Comparison of ENCODE assay signal across 10 cellular contexts in the genomic region with DNA sequence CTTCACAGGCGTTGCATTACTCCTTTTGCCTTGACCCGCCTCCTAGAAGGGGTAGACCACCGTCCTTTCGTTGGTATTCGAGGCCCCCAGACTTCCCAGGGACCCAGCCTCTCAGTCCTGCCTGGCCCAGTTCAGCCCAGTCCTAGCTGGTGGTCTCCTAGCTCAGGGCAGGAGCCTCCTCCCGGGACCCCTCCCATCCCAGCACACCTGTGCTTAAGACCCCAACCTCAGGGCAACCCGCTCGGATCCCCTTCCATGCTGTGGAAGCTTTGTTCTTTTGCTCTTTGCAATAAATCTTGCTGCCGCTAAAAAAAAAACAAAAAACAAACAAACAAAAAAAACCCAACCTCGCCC. TPM values are rescaled to one million over a fixed set of nuclear protein-coding genes. Genes with fewer than 3 reads are reported as not detected.
DNase-seq lines count a peak whose midpoint lies in the region; ATAC-seq and TF ChIP-seq lines count a peak whose summit lies in the region.
"Had no signal": no experiment of that assay in that cellular context is flagged by ENCODE, and none has a peak within 500 bp of the region (broad histone marks: within the 10 kb centered on the region; RNA-seq: fewer than 3 reads in every experiment).

No MANE protein-coding gene starts in this region.

- H3K9me3 ChIP-seq in A673 (ENCODE audit: low read depth, low read length, poor library complexity, severe bottlenecking) (no peaks in the 10 kb centered on the region), HUES48 (ENCODE audit: control insufficient read depth, insufficient read depth, low read length) (no peaks in the 10 kb centered on the region)

- H3K27me3 Mint-ChIP-seq in chondrocyte (ENCODE audit: low read depth) (peaks cover 52% of the 10 kb centered on the region), nephron progenitor cell (ENCODE audit: low read depth, poor library complexity) (peaks cover 96% of the 10 kb centered on the region)

- no TSS peak for BruUV-seq in A673 (replicated peaks; lab: Mats Ljungman, UMichigan)

- no peak for DNase-seq in A673 (ENCODE audit: low spot score)
- no peak for DNase-seq in chondrocyte (ENCODE audit: low spot score)
- DNase-seq in nephron progenitor cell: no peak
- no peak for DNase-seq in COLO668 (lab: John Stamatoyannopoulos, UW; ENCODE audit: unreplicated experiment)
- no peak for DNase-seq in activated CD8-positive, alpha-beta memory T cell treated with anti-CD3 and anti-CD28 coated beads, Interleukin-2, amount 50 U/mL, for 48 hours
- DNase-seq in mucosa of gallbladder (ENCODE audit: low spot score): no peak
- DNase-seq: activated CD8-positive, alpha-beta memory T cell treated with anti-CD3 and anti-CD28 coated beads for 24 hours had no signal

- H3K36me3 ChIP-seq in A673 (ENCODE audit: insufficient read depth, low read length, poor library complexity, severe bottlenecking): no peaks in the 10 kb centered on the region
- no peaks in the 10 kb centered on the region for H3K36me3 ChIP-seq in HUES48 (ENCODE audit: control insufficient read depth, insufficient read depth, low read length)

- H3K36me3 Mint-ChIP-seq in chondrocyte (ENCODE audit: low read depth): no peaks in the 10 kb centered on the region
- no peaks in the 10 kb centered on the region for H3K36me3 Mint-ChIP-seq in nephron progenitor cell (ENCODE audit: low read depth)

- POLR2A ChIA-PET in A673 (lab: Charles Lee; ENCODE audit: low non-redundant PET): no interaction called here

- H3K4me3 ChIP-seq in A673 (ENCODE audit: low read depth, low read length, poor library complexity, severe bottlenecking): peak overlapping the region; percentile 41
- peak overlapping the region; percentile 67 for H3K4me3 ChIP-seq in HUES48 (ENCODE audit: low read depth, low read length)

- no peak for TF ChIP-seq CTCF in A673 (conservative IDR thresholded peaks at IDR 0.05; ENCODE audit: low read depth, low read length)
- no peak for TF ChIP-seq CTCF in chondrocyte (IDR thresholded peaks at IDR 0.05)
- TF ChIP-seq CTCF in nephron progenitor cell (IDR thresholded peaks at IDR 0.05): no peak

- no peak overlapping the region for H3K9ac ChIP-seq in HUES48 (ENCODE audit: low read depth, low read length)

- no peak for ATAC-seq in HG03280 (IDR thresholded peaks at IDR 0.05; ENCODE audit: unreplicated experiment)

- H3K4me3 Mint-ChIP-seq in chondrocyte (ENCODE audit: unreplicated experiment) (peak overlapping the region; percentile 12), nephron progenitor cell (peak overlapping the region; percentile 78)

- CTCF ChIA-PET in A673 (lab: Charles Lee): interaction anchor here (0.6 kb wide), 1 partner anchor 11 kb away, joined by 3 read pairs; no protein-coding TSS in a partner anchor

- H3K9me3 Mint-ChIP-seq in chondrocyte (ENCODE audit: low read depth): no peaks in the 10 kb centered on the region
- H3K9me3 Mint-ChIP-seq in nephron progenitor cell: no peaks in the 10 kb centered on the region

- H3K4me1 Mint-ChIP-seq in chondrocyte (ENCODE audit: low read depth) (peaks cover 20% of the 10 kb centered on the region), nephron progenitor cell (peaks cover 28% of the 10 kb centered on the region)

- no peak overlapping the region for H3K27ac ChIP-seq in A673 (ENCODE audit: low read depth, low read length, poor library complexity, severe bottlenecking)
- no peak overlapping the region for H3K27ac ChIP-seq in HUES48 (ENCODE audit: low read depth, low read length)

- H3K4me1 ChIP-seq in A673 (ENCODE audit: insufficient read depth, low read length, poor library complexity, severe bottlenecking): peaks cover 15% of the 10 kb centered on the region
- H3K4me1 ChIP-seq in HUES48 (ENCODE audit: control insufficient read depth, insufficient read depth, low read length): peaks cover 26% of the 10 kb centered on the region

- H3K27me3 ChIP-seq in A673 (replicated peaks; ENCODE audit: insufficient read depth, low read depth, low read length, poor library complexity): peaks cover 48% of the 10 kb centered on the region
- peaks cover 44% of the 10 kb centered on the region for H3K27me3 ChIP-seq in HUES48 (ENCODE audit: control insufficient read depth, insufficient read depth, low read length)

- H3K27ac Mint-ChIP-seq in chondrocyte (ENCODE audit: unreplicated experiment): no peak overlapping the region
- no peak overlapping the region for H3K27ac Mint-ChIP-seq in nephron progenitor cell

- intact Hi-C loops in A673 (cut with micrococcal nuclease; ENCODE audit: unreplicated experiment): no loop called here

RNA-seq across cellular contexts. Expression of a gene that starts 0.8 kb away (rescaled TPM):
- not detected in 2 replicates for total RNA-seq in A673 (2021)
- total RNA-seq in chondrocyte: not detected in 3 replicates
- not detected for total RNA-seq in mucosa of gallbladder
- total RNA-seq: right cardiac atrium had no signal

RNA-seq across cellular contexts. Expression of a gene that starts 2.2 kb away (rescaled TPM):
- total RNA-seq in A673 (2021) (0.04 TPM in 1 of 2 replicates, not detected in the other), chondrocyte (not detected in 3 replicates), mucosa of gallbladder (0.06 TPM)

RNA-seq across cellular contexts. Expression of a gene that starts 13.5 kb away (rescaled TPM):
- total RNA-seq in A673 (2021) (1.8 and 2.0 TPM in 2 replicates), chondrocyte (2.7 to 2.9 TPM (median 2.8 TPM) in 3 replicates), mucosa of gallbladder (25.1 TPM)

RNA-seq across cellular contexts. Expression of a gene that starts 36.2 kb away (rescaled TPM):
- total RNA-seq in A673 (2021): 1,134 and 1,264 TPM in 2 replicates
- total RNA-seq in chondrocyte: 226 to 414 TPM (median 231 TPM) in 3 replicates
- total RNA-seq in mucosa of gallbladder: 208 TPM

RNA-seq across cellular contexts. Expression of a gene that starts 43.7 kb away (rescaled TPM):
- total RNA-seq in A673 (2021) (0.35 and 0.92 TPM in 2 replicates), chondrocyte (not detected in 3 replicates), mucosa of gallbladder (14.9 TPM)
